ENCODE assay signal across 19 cellular contexts in genomic region chr17:80793421-80793820, GRCh38.
A peak's percentile ranks its signal among the peaks of the same experiment; 100 is the strongest.
DNase-seq lines count a peak whose midpoint lies in the region; ATAC-seq and TF ChIP-seq lines count a peak whose summit lies in the region.
"Had no signal": no experiment of that assay in that cellular context is flagged by ENCODE, and none has a peak within 500 bp of the region (broad histone marks: within the 10 kb centered on the region; RNA-seq: fewer than 3 reads in every experiment).

No MANE protein-coding gene starts in this region.

- H3K9me3 ChIP-seq in CD4-positive, alpha-beta T cell (ENCODE audit: control insufficient read depth, low read length), result no peaks in the 10 kb centered on the region
- no peaks in the 10 kb centered on the region for H3K9me3 ChIP-seq in Panc1 (ENCODE audit: control insufficient read depth, insufficient read depth, low read depth, low read length)

- no TSS peak for BruUV-seq in Panc1 (replicated peaks; lab: Mats Ljungman, UMichigan)

- no peak for DNase-seq in CD4-positive, alpha-beta T cell
- DNase-seq in Panc1 (ENCODE audit: low read depth, low spot score) (no peak), coronary artery (ENCODE audit: low spot score) (peak; percentile 67), osteocyte (ENCODE audit: extremely low spot score, unreplicated experiment) (no peak), HK-2 (ENCODE audit: unreplicated experiment) (no peak), SIG-M5 treated with dmso at 0.1 percent for 504 hours (lab: John Stamatoyannopoulos, UW; ENCODE audit: unreplicated experiment) (no peak), ureter (ENCODE audit: low spot score) (no peak)
- DNase-seq: activated CD4-positive, CD25-positive, alpha-beta regulatory T cell treated with anti-CD3 and anti-CD28 coated beads, Interleukin-2, amount 50 U/mL, for 72 hours; effector memory CD4-positive, alpha-beta T cell; glutamatergic neuron; NCI-H1694; stimulated activated CD4-positive, alpha-beta T cell treated with anti-CD3 and anti-CD28 coated beads, Interleukin-2, amount 100 ng/mL, for 48 hours; stimulated activated naive CD4-positive, alpha-beta T cell treated with Interleukin-2 at 50 U/mL for 16 hours had no signal

- H3K36me3 Mint-ChIP-seq in CD4-positive, alpha-beta T cell (ENCODE audit: low read depth), result peaks cover 41% of the 10 kb centered on the region
- H3K36me3 Mint-ChIP-seq in osteocyte (ENCODE audit: unreplicated experiment), result peaks cover 6% of the 10 kb centered on the region

- no peak overlapping the region for H3K27ac ChIP-seq in CD4-positive, alpha-beta T cell (ENCODE audit: low read depth, low read length)
- H3K27ac ChIP-seq in Panc1 (ENCODE audit: low read length) (peak overlapping the region; percentile 96), coronary artery (no peak overlapping the region)
- H3K27ac ChIP-seq: KMS-11, parathyroid adenoma had no signal

- peaks cover under 1% of the 10 kb centered on the region for H3K9me3 Mint-ChIP-seq in CD4-positive, alpha-beta T cell
- peaks cover 2% of the 10 kb centered on the region for H3K9me3 Mint-ChIP-seq in osteocyte (ENCODE audit: unreplicated experiment)

- CTCF ChIA-PET in CD4-positive, alpha-beta T cell (lab: Charles Lee), result no interaction called here
- CTCF ChIA-PET in Panc1 (lab: Charles Lee), result no interaction called here

- POLR2A ChIA-PET in CD4-positive, alpha-beta T cell (lab: Charles Lee), result interaction anchor here (1.2 kb wide), 1 partner anchor 177 kb away, joined by 3 read pairs; no protein-coding TSS in a partner anchor
- POLR2A ChIA-PET in Panc1 (lab: Charles Lee), result no interaction called here

- H3K4me3 ChIP-seq in Panc1 (ENCODE audit: low read depth in 2 of 2, low read length in 2 of 2) (no peak overlapping the region), coronary artery (no peak overlapping the region)

- H3K36me3 ChIP-seq in Panc1 (ENCODE audit: control insufficient read depth, insufficient read depth, low read length), result no peaks in the 10 kb centered on the region

- no peak for ATAC-seq in CD4-positive, alpha-beta T cell (ENCODE audit: poor library complexity)
- ATAC-seq in Panc1, result no peak
- no peak for ATAC-seq in HG03159 (IDR thresholded peaks at IDR 0.05; ENCODE audit: unreplicated experiment)
- ATAC-seq: left lobe of liver, Right ventricle myocardium inferior had no signal

- H3K4me1 Mint-ChIP-seq in CD4-positive, alpha-beta T cell (ENCODE audit: low read depth), result peaks cover 65% of the 10 kb centered on the region
- peaks cover 84% of the 10 kb centered on the region for H3K4me1 Mint-ChIP-seq in osteocyte (ENCODE audit: unreplicated experiment)
- H3K4me1 Mint-ChIP-seq: CD14-positive monocyte had no signal

- H3K4me3 Mint-ChIP-seq in CD4-positive, alpha-beta T cell, result no peak overlapping the region
- H3K4me3 Mint-ChIP-seq in osteocyte (ENCODE audit: unreplicated experiment), result peak overlapping the region; percentile 42
- H3K4me3 Mint-ChIP-seq: CD14-positive monocyte had no signal

- no peaks in the 10 kb centered on the region for H3K27me3 Mint-ChIP-seq in CD4-positive, alpha-beta T cell
- H3K27me3 Mint-ChIP-seq in osteocyte (ENCODE audit: unreplicated experiment), result no peaks in the 10 kb centered on the region

- intact Hi-C loops in CD4-positive, alpha-beta T cell (cut with DNase I, micrococcal nuclease), result loop anchor here in 1 of 2 experiments (5.0 kb wide), 1 partner anchor 39 kb away; no protein-coding TSS in a partner anchor
- intact Hi-C loops in Panc1 (cut with micrococcal nuclease; ENCODE audit: unreplicated experiment), result no loop called here

- no peaks in the 10 kb centered on the region for H3K27me3 ChIP-seq in CD4-positive, alpha-beta T cell (ENCODE audit: control insufficient read depth, insufficient read depth, low read length)
- no peaks in the 10 kb centered on the region for H3K27me3 ChIP-seq in Panc1 (ENCODE audit: control insufficient read depth, insufficient read depth, low read length)

- no peak for TF ChIP-seq CTCF in CD4-positive, alpha-beta T cell (IDR thresholded peaks at IDR 0.05)
- TF ChIP-seq CTCF in Panc1 (IDR thresholded peaks at IDR 0.05), result no peak
- no peak for TF ChIP-seq CTCF in coronary artery (IDR thresholded peaks at IDR 0.05)
- no peak for TF ChIP-seq CTCF in osteocyte (IDR thresholded peaks at IDR 0.05)

- peaks cover 46% of the 10 kb centered on the region for H3K4me1 ChIP-seq in Panc1 (ENCODE audit: control insufficient read depth, insufficient read depth, low read length)

- in situ Hi-C loops in Panc1 (cut with HindIII; ENCODE audit: low pct_unique_long_range_greater_than_20kb, low sequenced_read_pairs), result no loop called here

- peak overlapping the region; percentile 99 for H3K27ac Mint-ChIP-seq in CD4-positive, alpha-beta T cell
- H3K27ac Mint-ChIP-seq in osteocyte (ENCODE audit: unreplicated experiment), result peak overlapping the region; percentile 87
